Comparison of ENCODE assay signal across 11 cellular contexts in the genomic region with DNA sequence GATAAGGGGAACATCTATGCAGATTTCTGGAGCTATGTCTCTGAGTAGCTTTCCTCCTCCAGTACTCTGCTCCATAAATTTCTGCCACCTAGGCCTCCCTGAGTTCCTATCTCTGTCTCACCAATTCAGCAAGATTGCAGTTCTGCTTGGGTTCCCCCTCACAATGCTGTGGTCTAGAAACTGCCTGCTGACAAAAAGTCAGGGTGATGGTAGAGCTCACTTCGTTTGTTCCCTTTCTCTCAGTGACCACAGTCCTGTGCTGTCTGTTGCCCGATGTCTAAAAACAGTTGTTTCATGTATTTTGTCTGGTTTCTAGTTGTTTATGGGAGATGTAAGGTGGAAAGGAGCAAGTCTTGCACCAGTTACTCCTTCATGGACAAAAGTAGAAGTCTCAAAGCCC. TPM values are rescaled to one million over a fixed set of nuclear protein-coding genes. Genes with fewer than 3 reads are reported as not detected.
DNase-seq lines count a peak whose midpoint lies in the region; ATAC-seq and TF ChIP-seq lines count a peak whose summit lies in the region.
"Had no signal": no experiment of that assay in that cellular context is flagged by ENCODE, and none has a peak within 500 bp of the region (broad histone marks: within the 10 kb centered on the region; RNA-seq: fewer than 3 reads in every experiment).

No MANE protein-coding gene starts in this region.

- H3K36me3 Mint-ChIP-seq in memory B cell (peaks cover 2% of the 10 kb centered on the region), glutamatergic neuron (ENCODE audit: unreplicated experiment) (no peaks in the 10 kb centered on the region)

- H3K4me3 Mint-ChIP-seq in memory B cell: no peak overlapping the region
- H3K4me3 Mint-ChIP-seq in glutamatergic neuron (ENCODE audit: unreplicated experiment): no peak overlapping the region

- no peaks in the 10 kb centered on the region for H3K27me3 Mint-ChIP-seq in memory B cell
- H3K27me3 Mint-ChIP-seq in glutamatergic neuron (ENCODE audit: unreplicated experiment): no peaks in the 10 kb centered on the region

- DNase-seq in memory B cell (ENCODE audit: low spot score in 2 of 2) (no peak), LoVo (ENCODE audit: low spot score) (no peak), medulla oblongata (ENCODE audit: extremely low spot score) (no peak), glutamatergic neuron (no peak), hippocampal formation (lab: John Stamatoyannopoulos, UW) (no peak)
- DNase-seq: anterior cingulate cortex had no signal

- no peak for TF ChIP-seq CTCF in glutamatergic neuron (IDR thresholded peaks at IDR 0.05; ENCODE audit: partially characterized antibody, unreplicated experiment)

- ATAC-seq in GM18909 (IDR thresholded peaks at IDR 0.05; ENCODE audit: poor library complexity, unreplicated experiment) (peak; percentile 89), GM21786 (IDR thresholded peaks at IDR 0.05; ENCODE audit: unreplicated experiment) (peak; percentile 92), HG03342 (IDR thresholded peaks at IDR 0.05; ENCODE audit: unreplicated experiment) (peak; percentile 91), memory B cell (ENCODE audit: low read depth) (peak; percentile 57)
- ATAC-seq: esophagus mucosa, sciatic nerve had no signal

- peaks cover 2% of the 10 kb centered on the region for H3K9me3 Mint-ChIP-seq in memory B cell
- H3K9me3 Mint-ChIP-seq in glutamatergic neuron (ENCODE audit: unreplicated experiment): peaks cover 2% of the 10 kb centered on the region

- H3K4me1 Mint-ChIP-seq in memory B cell (peaks cover 26% of the 10 kb centered on the region), glutamatergic neuron (ENCODE audit: low read depth, unreplicated experiment) (no peaks in the 10 kb centered on the region)

- H3K27ac Mint-ChIP-seq in memory B cell: no peak overlapping the region
- H3K27ac Mint-ChIP-seq in glutamatergic neuron (ENCODE audit: unreplicated experiment): no peak overlapping the region

RNA-seq across cellular contexts. Expression of a gene that starts 41.1 kb away (rescaled TPM):
- 2.3 TPM for total RNA-seq in glutamatergic neuron (ENCODE audit: unreplicated experiment)
